1 cellular context compared by ENCODE assay signal in genomic region chr6:1610497-1611321, GRCh38.
TF ChIP-seq lines count a peak whose summit lies in the region.

No MANE protein-coding gene starts in this region.

TF ChIP-seq in HepG2, 621 proteins besides CTCF, POLR2A, EP300 and RAD21 (continued from another document):
- TF ChIP-seq ZNF800 (CRISPR knock-in tag; IDR thresholded peaks at IDR 0.05) (peak; percentile 95), MYC (CRISPR knock-in tag; IDR thresholded peaks at IDR 0.05; ENCODE audit: borderline replicate concordance) (peak; percentile 35; the same call in 1 of the 2 replicates), EZH2 (conservative IDR thresholded peaks at IDR 0.05; ENCODE audit: low read depth, low read length) (peak; percentile 94), MXD3 (CRISPR knock-in tag; IDR thresholded peaks at IDR 0.05) (peak; percentile 64; the same call in 1 of the 2 replicates)
